9 cellular contexts compared by ENCODE assay signal in the genomic region with DNA sequence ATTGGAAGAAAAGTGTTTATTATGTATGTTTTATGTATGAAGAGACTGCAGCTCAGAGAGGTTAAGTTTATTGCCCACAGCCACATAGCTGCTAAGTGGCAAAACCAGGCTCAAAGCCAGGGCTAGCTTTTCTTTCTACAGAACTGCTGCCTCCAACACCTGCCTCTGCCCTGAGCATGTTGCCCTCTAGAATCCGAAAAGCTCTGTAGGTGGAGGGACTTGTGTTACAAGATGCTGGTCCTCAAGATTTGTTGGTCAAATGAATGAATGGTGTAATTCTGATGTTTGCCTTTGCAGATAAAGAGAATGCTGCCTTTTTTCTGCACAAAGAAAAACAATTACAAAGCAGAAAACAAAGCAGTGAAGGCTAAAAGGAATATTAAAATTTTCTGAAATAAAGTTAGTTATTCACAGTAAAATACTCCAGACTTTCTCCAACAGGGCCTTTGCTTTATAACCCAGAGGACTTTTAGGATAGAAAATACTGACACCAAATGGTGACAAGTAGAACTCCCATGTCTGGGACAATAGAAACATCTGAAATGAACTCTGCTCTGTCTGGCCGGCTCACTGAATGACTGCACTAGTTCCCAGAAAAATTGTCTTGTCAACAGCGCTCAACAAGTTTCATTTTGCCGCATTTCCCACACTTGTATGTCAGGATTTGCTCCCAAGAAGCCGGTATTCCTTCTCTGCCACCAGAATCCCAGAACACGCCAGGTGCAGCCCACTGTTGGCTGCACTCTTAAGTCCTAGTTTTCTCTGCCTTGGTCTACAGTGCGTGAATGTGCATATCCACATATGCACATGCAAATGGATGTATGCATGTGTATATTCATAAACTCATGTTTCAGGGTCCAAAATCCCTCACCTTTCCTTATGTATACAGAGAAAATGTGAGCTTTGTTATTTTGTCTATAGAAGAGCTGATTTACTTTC. TPM values are rescaled to one million over a fixed set of nuclear protein-coding genes. Genes with fewer than 3 reads are reported as not detected.
DNase-seq lines count a peak whose midpoint lies in the region; ATAC-seq, FAIRE-seq and TF ChIP-seq lines count a peak whose summit lies in the region.
"Had no signal": no experiment of that assay in that cellular context is flagged by ENCODE, and none has a peak within 500 bp of the region (broad histone marks: within the 10 kb centered on the region; RNA-seq: fewer than 3 reads in every experiment).

No MANE protein-coding gene starts in this region.

- H2BK20ac ChIP-seq in H1 (ENCODE audit: low read length) = 0 out of 2 replicates have a peak overlapping the region, but pooled peaks have one; percentile 40

- H3K4me2 ChIP-seq in BLaER1 = peak overlapping the region; percentile 97
- peak overlapping the region; percentile 44; the same call in 1 of the 2 replicates for H3K4me2 ChIP-seq in OCI-LY1 (ENCODE audit: low read length)
- no peak overlapping the region for H3K4me2 ChIP-seq in H1 (ENCODE audit: insufficient read depth in 1 of 2, low read depth in 2 of 2, low read length in 2 of 2)

- no peaks in the 10 kb centered on the region for H3K23me2 ChIP-seq in H1 (ENCODE audit: low read depth, low read length)

- DNase-seq in GM13977 (ENCODE audit: low spot score) = peak; percentile 26
- DNase-seq in H1 (ENCODE audit: low read depth in 1 of 2, low spot score in 2 of 2) = no peak
- DNase-seq in myocyte (ENCODE audit: low read depth) = peak; percentile 50
- DNase-seq in NCI-H128 (lab: John Stamatoyannopoulos, UW; ENCODE audit: unreplicated experiment) = no peak
- no peak for DNase-seq in NCI-H187 treated with DMSO at 0.1 percent for 48 hours (lab: John Stamatoyannopoulos, UW)

- H2BK15ac ChIP-seq in H1 (ENCODE audit: low read length) = no peak overlapping the region

- H3K9ac ChIP-seq in BLaER1 = peak overlapping the region; percentile 97
- peak overlapping the region; percentile 46; the same call in 1 of the 2 replicates for H3K9ac ChIP-seq in OCI-LY1 (ENCODE audit: low read length)
- no peak overlapping the region for H3K9ac ChIP-seq in H1 (replicated peaks in 1 of 4; ENCODE audit: extremely low read depth in 1 of 4, low read depth in 3 of 4, low read length in 3 of 4)

- in situ Hi-C loops in GM13977 (cut with MboI; ENCODE audit: low pct_unique_long_range_greater_than_20kb, low sequenced_read_pairs, unreplicated experiment) = no loop called here

- peak overlapping the region; percentile 47 for H4K91ac ChIP-seq in H1 (replicated peaks; ENCODE audit: insufficient read length, low read length)

- ATAC-seq in HG03175 (IDR thresholded peaks at IDR 0.05; ENCODE audit: unreplicated experiment) = peak; percentile 75

- H3K9me2 ChIP-seq in OCI-LY1 (ENCODE audit: low read depth, low read length) = no peaks in the 10 kb centered on the region

- H3K79me2 ChIP-seq in OCI-LY1 (ENCODE audit: insufficient read depth, low read length) = no peaks in the 10 kb centered on the region
- no peaks in the 10 kb centered on the region for H3K79me2 ChIP-seq in H1 (ENCODE audit: control insufficient read depth in 1 of 2, insufficient read depth in 2 of 2, low read length in 2 of 2)

- CTCF ChIA-PET in H1 (lab: Charles Lee; ENCODE audit: partially characterized antibody) = interaction anchor here (0.6 to 7.1 kb wide), 33 partner anchors 9 to 278 kb away, joined by 3 to 151 read pairs (median 5); a partner anchor contains a TSS

- H2AK5ac ChIP-seq in H1 (ENCODE audit: low read depth, low read length) = no peak overlapping the region

- no peak overlapping the region for H4K5ac ChIP-seq in H1 (ENCODE audit: insufficient read length, low read depth, low read length)

- WGBS in H1 (ENCODE audit: extremely low coverage in 1 of 2, insufficient coverage in 1 of 2, insufficient read length in 1 of 2, insufficient replicate concordance in 2 of 2, low coverage in 1 of 2, low lambda C conversion rate in 2 of 2, missing lambda C conversion rate in 1 of 2), 2 experiments = 56% methylated on average over 7 of the region's 7 CpGs; no CpG with 5 or more reads in 1 of the 2 experiments

- H3K27me3 ChIP-seq in BLaER1 (no peaks in the 10 kb centered on the region), OCI-LY1 (ENCODE audit: insufficient read depth, low read length) (no peaks in the 10 kb centered on the region), H1 (replicated peaks in 1 of 4; ENCODE audit: control insufficient read depth in 3 of 4, extremely low read depth in 1 of 4, insufficient read depth in 3 of 4, low read length in 3 of 4) (no peaks in the 10 kb centered on the region)

- no peak overlapping the region; the same call in 1 of the 2 replicates for H3K18ac ChIP-seq in H1 (ENCODE audit: extremely low read depth, low read length)

- H4K8ac ChIP-seq in H1 (ENCODE audit: extremely low read depth, insufficient read depth, low read length) = no peak overlapping the region

- no peak overlapping the region for H2AFZ ChIP-seq in OCI-LY1 (ENCODE audit: low read length)
- H2AFZ ChIP-seq in H1 (ENCODE audit: low read length) = peak overlapping the region; percentile 98

- H3F3A ChIP-seq in OCI-LY1 (ENCODE audit: insufficient read depth, low read length) = peaks cover 6% of the 10 kb centered on the region; the same call in 1 of the 2 replicates

- peak; percentile 68 to 82 for TF ChIP-seq RAD21 in H1 (IDR thresholded peaks at IDR 0.05 in 1 of 2, conservative IDR thresholded peaks at IDR 0.05 in 1 of 2; ENCODE audit: low read depth in 2 of 2, low read length in 2 of 2)

- H3K27ac ChIP-seq in BLaER1 (peak overlapping the region; percentile 97), OCI-LY1 (ENCODE audit: low read depth, low read length, poor library complexity, severe bottlenecking) (peak overlapping the region; percentile 90), H1 (ENCODE audit: low read depth, low read length) (no peak overlapping the region)

- no peaks in the 10 kb centered on the region for H3K79me1 ChIP-seq in H1 (ENCODE audit: low read depth, low read length)

- no peaks in the 10 kb centered on the region for H3K9me3 ChIP-seq in BLaER1
- H3K9me3 ChIP-seq in OCI-LY1 (ENCODE audit: low read length) = no peaks in the 10 kb centered on the region
- no peaks in the 10 kb centered on the region for H3K9me3 ChIP-seq in H1 (ENCODE audit: insufficient read depth in 2 of 2, low read depth in 1 of 2, low read length in 1 of 2)

- H4K20me1 ChIP-seq in BLaER1 = no peaks in the 10 kb centered on the region
- H4K20me1 ChIP-seq in OCI-LY1 (ENCODE audit: insufficient read depth, low read length) = no peaks in the 10 kb centered on the region
- no peaks in the 10 kb centered on the region for H4K20me1 ChIP-seq in H1 (replicated peaks in 1 of 2; ENCODE audit: control insufficient read depth in 1 of 2, insufficient read depth in 2 of 2, low read length in 2 of 2)

- peak; percentile 82 for FAIRE-seq in H1 (lab: Jason Lieb, UNC)

- H3K23ac ChIP-seq in H1 (ENCODE audit: insufficient read length) = no peak overlapping the region

- H3K4me1 ChIP-seq in BLaER1 (peaks cover 100% of the 10 kb centered on the region), OCI-LY1 (ENCODE audit: insufficient read depth, low read length, severe bottlenecking) (peaks cover 84% of the 10 kb centered on the region), H1 (replicated peaks in 1 of 4; ENCODE audit: control insufficient read depth in 3 of 4, insufficient read depth in 4 of 4, low read length in 3 of 4) (no peaks in the 10 kb centered on the region)

- TF ChIP-seq CTCF in GM13977 (IDR thresholded peaks at IDR 0.05; ENCODE audit: extremely low read depth, insufficient read depth, missing control alignments) (peak; percentile 59), OCI-LY1 (IDR thresholded peaks at IDR 0.05; ENCODE audit: low read length) (peak; percentile 57), H1 (IDR thresholded peaks at IDR 0.05; ENCODE audit: control extremely low read depth in 1 of 3, insufficient read depth in 1 of 3, low read depth in 1 of 3, low read length in 3 of 3) (peak in 2 of 3 experiments; percentile 58 to 61; a peak in 3 of 4 replicates)

- no peak overlapping the region for H3K4ac ChIP-seq in H1 (replicated peaks; ENCODE audit: insufficient read length, low read depth, low read length)

- peaks cover 8% of the 10 kb centered on the region; the same call in 1 of the 2 replicates for H3K36me3 ChIP-seq in BLaER1
- no peaks in the 10 kb centered on the region for H3K36me3 ChIP-seq in OCI-LY1 (ENCODE audit: insufficient read depth, low read length)
- no peaks in the 10 kb centered on the region for H3K36me3 ChIP-seq in H1 (ENCODE audit: control insufficient read depth in 2 of 4, insufficient read depth in 4 of 4, low read length in 3 of 4)

- POLR2A ChIA-PET in H1 (lab: Charles Lee; ENCODE audit: partially characterized antibody) = interaction anchor here (1.2 kb wide), 1 partner anchor 64 kb away, joined by 3 read pairs; no protein-coding TSS in a partner anchor

- TF ChIP-seq POLR2A in H1 (IDR thresholded peaks at IDR 0.05; ENCODE audit: control extremely low read depth in 1 of 2, low read depth in 2 of 2, low read length in 2 of 2) = no peak

- H3K14ac ChIP-seq in H1 (ENCODE audit: insufficient read length) = no peak overlapping the region

- no peak overlapping the region for H3K56ac ChIP-seq in H1 (replicated peaks; ENCODE audit: insufficient read length, low read depth, low read length)

- no peak for TF ChIP-seq EP300 in H1 (IDR thresholded peaks at IDR 0.05; ENCODE audit: borderline replicate concordance in 1 of 2, low read depth in 2 of 2, low read length in 2 of 2)

- peak overlapping the region; percentile 78 for H3K4me3 ChIP-seq in BLaER1
- H3K4me3 ChIP-seq in OCI-LY1 (ENCODE audit: low read depth, low read length, poor library complexity, severe bottlenecking) = no peak overlapping the region
- H3K4me3 ChIP-seq in H1 (ENCODE audit: extremely low read depth in 1 of 4, insufficient read depth in 2 of 4, low read depth in 3 of 4, low read length in 4 of 4) = no peak overlapping the region

- H2BK5ac ChIP-seq in H1 (ENCODE audit: low read depth, low read length) = no peak overlapping the region

- H2BK120ac ChIP-seq in H1 (replicated peaks; ENCODE audit: low read depth, low read length) = peak overlapping the region; percentile 82

- peak overlapping the region; percentile 79; the same call in 1 of the 2 replicates for H2BK12ac ChIP-seq in H1 (ENCODE audit: low read depth, low read length)

RNA-seq across cellular contexts. Expression of a gene that starts 11.0 kb away (rescaled TPM):
- not detected in 2 replicates for total RNA-seq in H1 (2021; fragmentation: NEBNext Ultra II Directional; extraction: Animal tissue kit (Norgen Biotek cat#: 25700))
- not detected in 2 replicates for polyA plus RNA-seq in H1 (2011; rRNA removed)
- not detected for polyA plus RNA-seq in H1 (2011; cell fraction: cytosol; rRNA removed)
- not detected for polyA plus RNA-seq in H1 (2011; cell fraction: nucleus; rRNA removed)
- not detected in 4 replicates for polyA plus RNA-seq in H1 (2012, experiment 1 of 2)
- not detected for polyA plus RNA-seq in H1 (2012, experiment 2 of 2)
- 0.04 TPM for polyA plus RNA-seq in H1 (2013, experiment 1 of 2)
- 0.06 TPM for polyA plus RNA-seq in H1 (2013, experiment 2 of 2)
- polyA minus RNA-seq in H1 (2011; rRNA and poly(A)+ RNA removed) = not detected in 2 replicates
- not detected for polyA minus RNA-seq in H1 (2011; cell fraction: cytosol; rRNA and poly(A)+ RNA removed)
- not detected for polyA minus RNA-seq in H1 (2011; cell fraction: nucleus; rRNA and poly(A)+ RNA removed)
- total RNA-seq in myocyte = not detected in 2 replicates
- not detected for polyA plus RNA-seq in myocyte (2012)
- total RNA-seq: skeletal muscle tissue had no signal

RNA-seq across cellular contexts. Expression of a gene that starts 21.9 kb away (rescaled TPM):
- not detected in 2 replicates for total RNA-seq in H1 (2021; fragmentation: NEBNext Ultra II Directional; extraction: Animal tissue kit (Norgen Biotek cat#: 25700))
- not detected in 2 replicates for polyA plus RNA-seq in H1 (2011; rRNA removed)
- polyA plus RNA-seq in H1 (2011; cell fraction: cytosol; rRNA removed) = not detected
- polyA plus RNA-seq in H1 (2011; cell fraction: nucleus; rRNA removed) = not detected
- polyA plus RNA-seq in H1 (2012, experiment 1 of 2) = not detected in 4 replicates
- polyA plus RNA-seq in H1 (2012, experiment 2 of 2) = not detected
- polyA plus RNA-seq in H1 (2013, experiment 1 of 2) = 0.04 TPM
- 0.07 TPM for polyA plus RNA-seq in H1 (2013, experiment 2 of 2)
- polyA minus RNA-seq in H1 (2011; rRNA and poly(A)+ RNA removed) = not detected in 2 replicates
- polyA minus RNA-seq in H1 (2011; cell fraction: cytosol; rRNA and poly(A)+ RNA removed) = not detected
- polyA minus RNA-seq in H1 (2011; cell fraction: nucleus; rRNA and poly(A)+ RNA removed) = not detected
- total RNA-seq in myocyte = 0.13 TPM in 1 of 2 replicates, not detected in the other
- not detected for polyA plus RNA-seq in myocyte (2012)

Comparison
In these comparisons a context has a peak if more than half of its experiments do, and no peak if none do; other contexts are left out.
1. H3K4me2 ChIP-seq: peak in BLaER1 (single experiment) and OCI-LY1 (single experiment); none in H1 (0 of 2).
2. H3K9ac ChIP-seq: peak in BLaER1 (single experiment) and OCI-LY1 (single experiment); none in H1 (0 of 4).
3. DNase-seq: peak in GM13977 (single experiment) and myocyte (single experiment); none in H1 (0 of 2), NCI-H128 (single experiment) and NCI-H187 treated with DMSO at 0.1 percent for 48 hours (single experiment).
4. Peak in every context shown above with its lines, with median percentiles within 50 percentile points of each other: CTCF ChIP-seq.